In genomic region chr22:19039796-19040580, GRCh38 we compare ENCODE assay signal across 17 cellular contexts.
"Had no signal": no experiment of that assay in that cellular context is flagged by ENCODE, and none has a peak within 500 bp of the region (broad histone marks: within the 10 kb centered on the region; RNA-seq: fewer than 3 reads in every experiment).

No MANE protein-coding gene starts in this region.

- H3K4me3 ChIP-seq: body of pancreas, heart right ventricle, lung, psoas muscle, tibial artery, vagina had no signal

- H3K27me3 Mint-ChIP-seq: activated B cell treated with CpG ODN at 0.5 μM for 24 hours; activated CD8-positive, alpha-beta memory T cell treated with anti-CD3 and anti-CD28 coated beads, Interleukin-2, amount 10 ng/mL, durations not matched to agents 7 days and 5 days; naive thymus-derived CD8-positive, alpha-beta T cell; T-helper 17 cell had no signal

- H3K9me3 Mint-ChIP-seq: activated B cell treated with CpG ODN at 0.5 μM for 24 hours; naive thymus-derived CD8-positive, alpha-beta T cell had no signal

- DNase-seq: activated B cell treated with CpG ODN at 0.5 μM for 24 hours; activated CD8-positive, alpha-beta memory T cell treated with anti-CD3 and anti-CD28 coated beads, Interleukin-2, amount 10 ng/mL, durations not matched to agents 7 days and 5 days; activated naive CD4-positive, alpha-beta T cell treated with Interleukin-2 at 50 U/mL for 16 hours; central memory CD4-positive, alpha-beta T cell; cortex of kidney; effector CD8-positive, alpha-beta T cell; heart right ventricle; naive thymus-derived CD8-positive, alpha-beta T cell; occipital lobe; stimulated activated CD4-positive, alpha-beta T cell treated with anti-CD3 and anti-CD28 coated beads, Interleukin-2, amount 100 ng/mL, for 48 hours; T-helper 17 cell had no signal

- H3K27ac ChIP-seq: body of pancreas, heart right ventricle, psoas muscle, tibial artery, vagina had no signal

- H3K36me3 Mint-ChIP-seq: activated CD8-positive, alpha-beta memory T cell treated with anti-CD3 and anti-CD28 coated beads, Interleukin-2, amount 10 ng/mL, durations not matched to agents 7 days and 5 days had no signal

- H3K4me1 ChIP-seq: body of pancreas, psoas muscle, tibial artery, vagina had no signal

- H3K27ac Mint-ChIP-seq: activated B cell treated with CpG ODN at 0.5 μM for 24 hours; activated CD8-positive, alpha-beta memory T cell treated with anti-CD3 and anti-CD28 coated beads, Interleukin-2, amount 10 ng/mL, durations not matched to agents 7 days and 5 days; T-helper 17 cell had no signal

- ATAC-seq: activated CD8-positive, alpha-beta memory T cell treated with anti-CD3 and anti-CD28 coated beads, Interleukin-2, amount 10 ng/mL, durations not matched to agents 7 days and 5 days; body of pancreas; heart right ventricle; naive thymus-derived CD8-positive, alpha-beta T cell; psoas muscle; SK-N-SH treated with all-trans-retinoic acid at 6 μM for 48 hours; T-helper 17 cell had no signal

- H3K27me3 ChIP-seq: body of pancreas, heart right ventricle, tibial artery, vagina had no signal

- H3K4me3 Mint-ChIP-seq: activated B cell treated with CpG ODN at 0.5 μM for 24 hours; activated CD8-positive, alpha-beta memory T cell treated with anti-CD3 and anti-CD28 coated beads, Interleukin-2, amount 10 ng/mL, durations not matched to agents 7 days and 5 days; naive thymus-derived CD8-positive, alpha-beta T cell had no signal

- H3K4me1 Mint-ChIP-seq: activated B cell treated with CpG ODN at 0.5 μM for 24 hours; activated CD8-positive, alpha-beta memory T cell treated with anti-CD3 and anti-CD28 coated beads, Interleukin-2, amount 10 ng/mL, durations not matched to agents 7 days and 5 days had no signal

- H3K9me3 ChIP-seq: body of pancreas, heart right ventricle, psoas muscle, tibial artery, vagina had no signal
